Comparison of ENCODE assay signal across 11 cellular contexts in the genomic region with DNA sequence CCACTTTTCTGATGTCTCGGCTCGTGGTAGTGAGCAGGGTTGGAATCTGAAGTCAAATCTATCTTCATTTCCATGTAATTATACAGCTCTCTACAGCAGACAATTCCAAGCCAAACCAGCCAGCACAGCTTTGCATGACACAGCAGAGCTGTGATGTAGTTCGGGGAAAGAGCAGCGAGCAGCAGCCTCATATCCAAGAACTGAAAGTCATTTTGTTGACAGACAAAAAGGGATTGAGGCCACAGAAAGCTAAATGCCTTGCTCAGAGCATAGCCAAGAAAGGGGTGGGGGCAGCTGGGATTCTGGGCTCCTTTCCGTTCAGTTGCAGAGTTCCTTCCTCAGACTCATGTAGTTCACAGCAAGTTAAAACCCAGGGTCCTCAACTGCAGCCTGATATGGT. TPM values are rescaled to one million over a fixed set of nuclear protein-coding genes. Genes with fewer than 3 reads are reported as not detected.
DNase-seq lines count a peak whose midpoint lies in the region; ATAC-seq and TF ChIP-seq lines count a peak whose summit lies in the region.
"Had no signal": no experiment of that assay in that cellular context is flagged by ENCODE, and none has a peak within 500 bp of the region (broad histone marks: within the 10 kb centered on the region; RNA-seq: fewer than 3 reads in every experiment).

No MANE protein-coding gene starts in this region.

- TF ChIP-seq CTCF in right atrium auricular region (IDR thresholded peaks at IDR 0.05): no peak
- TF ChIP-seq CTCF in esophagus muscularis mucosa (IDR thresholded peaks at IDR 0.05): no peak

- ATAC-seq in Right ventricle myocardium inferior (peak; percentile 85), aorta (ENCODE audit: low FRiP score) (peak; percentile 82)

- H3K4me1 ChIP-seq in right atrium auricular region: peaks cover 0 to 20% of the 10 kb centered on the region in 2 donors
- peaks cover 8 to 39% (median 31%) of the 10 kb centered on the region in 4 donors for H3K4me1 ChIP-seq in esophagus muscularis mucosa
- no peaks in the 10 kb centered on the region for H3K4me1 ChIP-seq in aorta (ENCODE audit: control insufficient read depth in 1 of 2, insufficient read depth in 2 of 2, low read length in 2 of 2)

- TF ChIP-seq POLR2A in esophagus muscularis mucosa (IDR thresholded peaks at IDR 0.05; ENCODE audit: low read depth): no peak

- H3K27me3 ChIP-seq in right atrium auricular region (no peaks in the 10 kb centered on the region), esophagus muscularis mucosa (peaks cover 0 to 6% (median 0%) of the 10 kb centered on the region in 4 donors), aorta (ENCODE audit: control insufficient read depth in 1 of 2, insufficient read depth in 2 of 2, low read length in 1 of 2) (no peaks in the 10 kb centered on the region), MG63 (peaks cover 51% of the 10 kb centered on the region)

- 28% methylated on average over 5 of the region's 5 CpGs for WGBS in esophagus muscularis mucosa
- WGBS in aorta, 2 donors: 6 to 8% methylated on average over 5 of the region's 5 CpGs

- H3K36me3 ChIP-seq in right atrium auricular region (no peaks in the 10 kb centered on the region), esophagus muscularis mucosa (peaks cover 0 to 32% (median 1%) of the 10 kb centered on the region in 4 donors), aorta (ENCODE audit: control insufficient read depth in 1 of 2, insufficient read depth in 2 of 2, low read length in 1 of 2) (no peaks in the 10 kb centered on the region), MG63 (no peaks in the 10 kb centered on the region)

- H3K4me3 ChIP-seq in right atrium auricular region: no peak overlapping the region
- H3K4me3 ChIP-seq in esophagus muscularis mucosa: no peak overlapping the region
- no peak overlapping the region for H3K4me3 ChIP-seq in aorta (ENCODE audit: low read length in 2 of 2)
- H3K4me3 ChIP-seq in MG63: no peak overlapping the region

- peak; percentile 63 for TF ChIP-seq EP300 in esophagus muscularis mucosa (IDR thresholded peaks at IDR 0.05)

- no peaks in the 10 kb centered on the region for H3K9me3 ChIP-seq in right atrium auricular region
- no peaks in the 10 kb centered on the region for H3K9me3 ChIP-seq in esophagus muscularis mucosa
- H3K9me3 ChIP-seq in aorta (ENCODE audit: control insufficient read depth, low read length): no peaks in the 10 kb centered on the region
- H3K9me3 ChIP-seq in MG63: no peaks in the 10 kb centered on the region

- H3K27ac ChIP-seq in right atrium auricular region (no peak overlapping the region), esophagus muscularis mucosa (replicated peaks in 1 of 4) (peak overlapping the region; percentile 39 to 61 (median 44)), aorta (ENCODE audit: low read depth in 1 of 2, low read length in 2 of 2) (no peak overlapping the region)

- intact Hi-C loops in Right ventricle myocardium inferior (cut with DNase I): loop anchor here (5.0 kb wide), 2 partner anchors 72 to 137 kb away; no protein-coding TSS in a partner anchor
- intact Hi-C loops in esophagus muscularis mucosa (cut with DNase I): loop anchor here (5.0 kb wide), 1 partner anchor 38 kb away; no protein-coding TSS in a partner anchor
- intact Hi-C loops in aorta (cut with DNase I): loop anchor here in 1 of 2 donors (5.0 kb wide), 1 partner anchor 82 kb away; no protein-coding TSS in a partner anchor

- DNase-seq in Right ventricle myocardium inferior (ENCODE audit: missing footprints) (peak; percentile 66), right atrium auricular region (ENCODE audit: low spot score) (no peak), esophagus muscularis mucosa (ENCODE audit: extremely low spot score) (no peak), myocyte (ENCODE audit: low read depth) (peak; percentile 5), aorta (peak in 1 of 2 donors; percentile 71), NCI-H446 (lab: John Stamatoyannopoulos, UW) (no peak), UCSD-AML1 (lab: John Stamatoyannopoulos, UW; ENCODE audit: unreplicated experiment) (no peak), MG63 (no peak)
- DNase-seq: NCI-H1105 treated with DMSO at 0.1 percent for 48 hours, SHP77 had no signal

RNA-seq across cellular contexts. Expression of a gene that starts 32.0 kb away (rescaled TPM):
- 6.7 TPM for total RNA-seq in Right ventricle myocardium inferior
- 1 to 10 TPM; 3.9 to 6.5 TPM for total RNA-seq in right atrium auricular region
- 10 to 100 TPM in 2 of 4 donors, 1 to 10 TPM in 2; 6.8 to 20.4 (median 9.0) TPM for total RNA-seq in esophagus muscularis mucosa
- 0.11 TPM in 1 of 2 replicates, not detected in the other for total RNA-seq in myocyte
- polyA plus RNA-seq in myocyte (2012): not detected
- total RNA-seq in aorta: 10 to 100 TPM; 25.7 to 58.8 TPM
- polyA plus RNA-seq in aorta: 10 to 100 TPM in 1 of 2 donors, 1 to 10 TPM in 1; 2.1 to 16.9 TPM
- total RNA-seq in MG63 (2014; rRNA removed; shearing (Covaris generic); ENCODE audit: low replicate concordance): not detected in 2 replicates
- polyA plus RNA-seq: BJ had no signal

RNA-seq across cellular contexts. Expression of a gene that starts 32.7 kb away (rescaled TPM):
- total RNA-seq in Right ventricle myocardium inferior (not detected), right atrium auricular region (not detected), esophagus muscularis mucosa (1 to 10 TPM in 1 of 4 donors, not detected in 3; 6.5 TPM), myocyte (not detected in 2 replicates), aorta (not detected)
- not detected for polyA plus RNA-seq in myocyte (2012)
- not detected for polyA plus RNA-seq in aorta
- not detected in 2 replicates for total RNA-seq in MG63 (2014; rRNA removed; shearing (Covaris generic); ENCODE audit: low replicate concordance)
- polyA plus RNA-seq: BJ had no signal

Comparison
In these comparisons a context has a peak if more than half of its experiments do, and no peak if none do; other contexts are left out.
1. DNase-seq: peak in Right ventricle myocardium inferior (single experiment) and myocyte (single experiment); none in right atrium auricular region (single experiment), esophagus muscularis mucosa (single experiment), NCI-H446 (0 of 2), UCSD-AML1 (single experiment) and MG63 (single experiment).
2. H3K27ac ChIP-seq: peak in esophagus muscularis mucosa (4 of 4); none in right atrium auricular region (0 of 2) and aorta (0 of 2).